In the genomic region with DNA sequence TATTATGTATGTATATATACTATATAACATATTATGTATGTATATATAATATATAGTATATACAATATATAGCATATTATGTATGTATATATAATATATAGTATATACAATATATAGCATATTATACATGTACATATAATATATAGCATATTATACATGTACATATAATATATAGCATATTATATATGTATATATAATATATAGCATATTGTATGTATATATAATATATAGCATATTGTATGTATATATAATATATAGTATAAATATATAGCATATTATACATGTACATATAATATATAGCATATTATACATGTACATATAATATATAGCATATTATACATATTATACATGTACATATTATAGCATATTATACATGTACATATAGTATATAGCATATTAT, we compare ENCODE assay signal across 7 cellular contexts. TPM values are rescaled to one million over a fixed set of nuclear protein-coding genes. Genes with fewer than 3 reads are reported as not detected.
"Had no signal": no experiment of that assay in that cellular context is flagged by ENCODE, and none has a peak within 500 bp of the region (broad histone marks: within the 10 kb centered on the region; RNA-seq: fewer than 3 reads in every experiment).

No MANE protein-coding gene starts in this region.

RNA-seq across cellular contexts. Expression of a gene that starts 13.9 kb away (rescaled TPM):
- total RNA-seq: M059J, PC-3, RPMI7951, SJCRH30 had no signal

RNA-seq across cellular contexts. Expression of a gene that starts 17.8 kb away (rescaled TPM):
- total RNA-seq: M059J, PC-3, Peyer's patch, Right ventricle myocardium inferior, RPMI7951, SJCRH30, SK-MEL-5 had no signal
